Comparison of ENCODE assay signal across 8 cellular contexts in genomic region chr5:139422307-139422893, GRCh38. TPM values are rescaled to one million over a fixed set of nuclear protein-coding genes. Genes with fewer than 3 reads are reported as not detected.
DNase-seq lines count a peak whose midpoint lies in the region; ATAC-seq and TF ChIP-seq lines count a peak whose summit lies in the region.

No MANE protein-coding gene starts in this region.

- H3K27ac Mint-ChIP-seq in nephron, result peak overlapping the region; percentile 4 to 40 (median 8)

- H3K4me3 Mint-ChIP-seq in nephron, result no peak overlapping the region

- H3K9me3 Mint-ChIP-seq in nephron, result no peaks in the 10 kb centered on the region

- H3K27me3 Mint-ChIP-seq in nephron (ENCODE audit: low read depth), result no peaks in the 10 kb centered on the region

- TF ChIP-seq CTCF in nephron (IDR thresholded peaks at IDR 0.05; ENCODE audit: unreplicated experiment in 3 of 3), result peak; percentile 80 to 90 (median 82)

- intact Hi-C loops in Right ventricle myocardium superior (cut with DNase I), result loop anchor here (10.0 kb wide), 1 partner anchor 202 kb away; no protein-coding TSS in a partner anchor
- intact Hi-C loops in Right ventricle myocardium inferior (cut with DNase I), result loop anchor here (1.0 kb wide), 1 partner anchor 91 kb away; no protein-coding TSS in a partner anchor

- DNase-seq in Right ventricle myocardium superior (no peak), Right ventricle myocardium inferior (ENCODE audit: missing footprints) (no peak), NCI-H69 (lab: John Stamatoyannopoulos, UW) (peak; percentile 78), fibroblast of gingiva (ENCODE audit: low read depth) (peak; percentile 57)
- peak; percentile 41 for DNase-seq in activated CD4-positive, alpha-beta T cell treated with anti-CD3 and anti-CD28 coated beads, Interleukin-2, amount 50 U/mL, for 1 hour

- peak; percentile 21 for ATAC-seq in Right ventricle myocardium superior (ENCODE audit: poor library complexity)
- ATAC-seq in Right ventricle myocardium inferior, result no peak
- peak; percentile 79 for ATAC-seq in HG03342 (IDR thresholded peaks at IDR 0.05; ENCODE audit: unreplicated experiment)
- no peak for ATAC-seq in GM18517 (IDR thresholded peaks at IDR 0.05; ENCODE audit: unreplicated experiment)

- peaks cover 57% of the 10 kb centered on the region for H3K36me3 Mint-ChIP-seq in nephron (ENCODE audit: low read depth)

- H3K4me1 Mint-ChIP-seq in nephron, result peaks cover 36% of the 10 kb centered on the region

RNA-seq across cellular contexts. Expression of gene DNAJC18, which starts 16.9 kb away (rescaled TPM):
- total RNA-seq in Right ventricle myocardium superior (11.5 TPM), Right ventricle myocardium inferior (7.9 TPM)

RNA-seq across cellular contexts. Expression of gene SPATA24, which starts 18.5 kb away (rescaled TPM):
- total RNA-seq in Right ventricle myocardium superior, result 17.1 TPM
- 17.2 TPM for total RNA-seq in Right ventricle myocardium inferior

RNA-seq across cellular contexts. Expression of gene PROB1, which starts 27.5 kb away (rescaled TPM):
- total RNA-seq in Right ventricle myocardium superior (50.3 TPM), Right ventricle myocardium inferior (49.3 TPM)

RNA-seq across cellular contexts. Expression of gene MZB1, which starts 32.7 kb away (rescaled TPM):
- total RNA-seq in Right ventricle myocardium superior (0.70 TPM), Right ventricle myocardium inferior (1.2 TPM)

RNA-seq across cellular contexts. Expression of gene SLC23A1, which starts 39.3 kb away (rescaled TPM):
- total RNA-seq in Right ventricle myocardium superior, result not detected
- not detected for total RNA-seq in Right ventricle myocardium inferior

Comparison
In these comparisons a context has a peak if more than half of its experiments do, and no peak if none do; other contexts are left out.
1. ATAC-seq: peak in Right ventricle myocardium superior (single experiment) and HG03342 (single experiment); none in Right ventricle myocardium inferior (single experiment) and GM18517 (single experiment).
2. DNase-seq: peak in NCI-H69 (single experiment), activated CD4-positive, alpha-beta T cell treated with anti-CD3 and anti-CD28 coated beads, Interleukin-2, amount 50 U/mL, for 1 hour (single experiment) and fibroblast of gingiva (single experiment); none in Right ventricle myocardium superior (single experiment) and Right ventricle myocardium inferior (single experiment).